3 cellular contexts compared by ENCODE assay signal in the genomic region with DNA sequence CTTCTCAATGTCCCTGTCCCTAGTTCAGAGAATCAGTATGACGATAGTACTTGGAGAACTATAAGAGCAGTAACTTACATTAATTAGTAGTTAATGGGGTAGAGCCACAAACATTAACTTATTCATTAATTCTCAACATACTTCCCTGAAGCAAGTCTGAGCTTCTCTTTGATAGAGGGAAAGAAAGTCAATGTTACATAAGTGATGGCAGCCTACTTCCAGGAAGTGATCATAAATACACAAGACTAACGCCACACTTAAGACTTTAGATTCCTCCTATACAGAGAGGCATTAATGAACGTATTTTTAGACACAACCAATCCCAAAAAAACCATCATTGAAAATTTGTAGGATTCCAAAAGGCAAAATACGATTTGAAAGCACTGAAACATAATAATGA.
TF ChIP-seq lines count a peak whose summit lies in the region.

No MANE protein-coding gene starts in this region.

TF ChIP-seq in SK-N-SH, 30 proteins besides CTCF, POLR2A, EP300 and RAD21 (continued from another document and continues in another):
- TF ChIP-seq, protein P1, sequence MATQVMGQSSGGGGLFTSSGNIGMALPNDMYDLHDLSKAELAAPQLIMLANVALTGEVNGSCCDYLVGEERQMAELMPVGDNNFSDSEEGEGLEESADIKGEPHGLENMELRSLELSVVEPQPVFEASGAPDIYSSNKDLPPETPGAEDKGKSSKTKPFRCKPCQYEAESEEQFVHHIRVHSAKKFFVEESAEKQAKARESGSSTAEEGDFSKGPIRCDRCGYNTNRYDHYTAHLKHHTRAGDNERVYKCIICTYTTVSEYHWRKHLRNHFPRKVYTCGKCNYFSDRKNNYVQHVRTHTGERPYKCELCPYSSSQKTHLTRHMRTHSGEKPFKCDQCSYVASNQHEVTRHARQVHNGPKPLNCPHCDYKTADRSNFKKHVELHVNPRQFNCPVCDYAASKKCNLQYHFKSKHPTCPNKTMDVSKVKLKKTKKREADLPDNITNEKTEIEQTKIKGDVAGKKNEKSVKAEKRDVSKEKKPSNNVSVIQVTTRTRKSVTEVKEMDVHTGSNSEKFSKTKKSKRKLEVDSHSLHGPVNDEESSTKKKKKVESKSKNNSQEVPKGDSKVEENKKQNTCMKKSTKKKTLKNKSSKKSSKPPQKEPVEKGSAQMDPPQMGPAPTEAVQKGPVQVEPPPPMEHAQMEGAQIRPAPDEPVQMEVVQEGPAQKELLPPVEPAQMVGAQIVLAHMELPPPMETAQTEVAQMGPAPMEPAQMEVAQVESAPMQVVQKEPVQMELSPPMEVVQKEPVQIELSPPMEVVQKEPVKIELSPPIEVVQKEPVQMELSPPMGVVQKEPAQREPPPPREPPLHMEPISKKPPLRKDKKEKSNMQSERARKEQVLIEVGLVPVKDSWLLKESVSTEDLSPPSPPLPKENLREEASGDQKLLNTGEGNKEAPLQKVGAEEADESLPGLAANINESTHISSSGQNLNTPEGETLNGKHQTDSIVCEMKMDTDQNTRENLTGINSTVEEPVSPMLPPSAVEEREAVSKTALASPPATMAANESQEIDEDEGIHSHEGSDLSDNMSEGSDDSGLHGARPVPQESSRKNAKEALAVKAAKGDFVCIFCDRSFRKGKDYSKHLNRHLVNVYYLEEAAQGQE (IDR thresholded peaks at IDR 0.05; ENCODE audit: low read depth, low read length), result no peak
- TF ChIP-seq, protein P2, sequence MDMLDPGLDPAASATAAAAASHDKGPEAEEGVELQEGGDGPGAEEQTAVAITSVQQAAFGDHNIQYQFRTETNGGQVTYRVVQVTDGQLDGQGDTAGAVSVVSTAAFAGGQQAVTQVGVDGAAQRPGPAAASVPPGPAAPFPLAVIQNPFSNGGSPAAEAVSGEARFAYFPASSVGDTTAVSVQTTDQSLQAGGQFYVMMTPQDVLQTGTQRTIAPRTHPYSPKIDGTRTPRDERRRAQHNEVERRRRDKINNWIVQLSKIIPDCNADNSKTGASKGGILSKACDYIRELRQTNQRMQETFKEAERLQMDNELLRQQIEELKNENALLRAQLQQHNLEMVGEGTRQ (IDR thresholded peaks at IDR 0.05; ENCODE audit: borderline replicate concordance, low read depth, low read length), result no peak
- TF ChIP-seq TEAD4 (IDR thresholded peaks at IDR 0.05; ENCODE audit: borderline replicate concordance, insufficient read depth), result no peak
- no peak for TF ChIP-seq SIN3A (IDR thresholded peaks at IDR 0.05; ENCODE audit: borderline replicate concordance, low read depth, low read length)
- no peak for TF ChIP-seq NRF1 (IDR thresholded peaks at IDR 0.05; ENCODE audit: low read depth, low read length)
- no peak for TF ChIP-seq MAX (IDR thresholded peaks at IDR 0.05; ENCODE audit: low read depth)
- TF ChIP-seq PBX3 (IDR thresholded peaks at IDR 0.05), result no peak
- TF ChIP-seq NFIC (IDR thresholded peaks at IDR 0.05; ENCODE audit: borderline replicate concordance), result no peak
- TF ChIP-seq JUND (IDR thresholded peaks at IDR 0.05), result no peak
- TF ChIP-seq GATA2 (CRISPR knock-in tag; IDR thresholded peaks at IDR 0.05), result no peak
- TF ChIP-seq RFX5 (IDR thresholded peaks at IDR 0.05; ENCODE audit: low read length), result no peak

TF ChIP-seq in SK-N-SH treated with all-trans-retinoic acid at 6 μM for 48 hours, 23 proteins besides CTCF, POLR2A, EP300 and RAD21 (continued from another document):
- TF ChIP-seq ZNF70 (CRISPR knock-in tag; IDR thresholded peaks at IDR 0.05), result no peak
- TF ChIP-seq ZFP30 (CRISPR knock-in tag; IDR thresholded peaks at IDR 0.05), result no peak
- no peak for TF ChIP-seq PATZ1 (CRISPR knock-in tag; IDR thresholded peaks at IDR 0.05; ENCODE audit: borderline replicate concordance)
- TF ChIP-seq OSR1 (CRISPR knock-in tag; IDR thresholded peaks at IDR 0.05), result no peak

TF ChIP-seq in IMR-90, 13 proteins besides CTCF, POLR2A, EP300 and RAD21 (continued from another document):
- TF ChIP-seq, protein P2 (IDR thresholded peaks at IDR 0.05; ENCODE audit: low read depth, low read length), result no peak
- TF ChIP-seq, protein P3, sequence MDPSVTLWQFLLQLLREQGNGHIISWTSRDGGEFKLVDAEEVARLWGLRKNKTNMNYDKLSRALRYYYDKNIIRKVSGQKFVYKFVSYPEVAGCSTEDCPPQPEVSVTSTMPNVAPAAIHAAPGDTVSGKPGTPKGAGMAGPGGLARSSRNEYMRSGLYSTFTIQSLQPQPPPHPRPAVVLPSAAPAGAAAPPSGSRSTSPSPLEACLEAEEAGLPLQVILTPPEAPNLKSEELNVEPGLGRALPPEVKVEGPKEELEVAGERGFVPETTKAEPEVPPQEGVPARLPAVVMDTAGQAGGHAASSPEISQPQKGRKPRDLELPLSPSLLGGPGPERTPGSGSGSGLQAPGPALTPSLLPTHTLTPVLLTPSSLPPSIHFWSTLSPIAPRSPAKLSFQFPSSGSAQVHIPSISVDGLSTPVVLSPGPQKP (IDR thresholded peaks at IDR 0.05; ENCODE audit: borderline replicate concordance, low read depth, low read length), result no peak
- TF ChIP-seq NFE2L2 (IDR thresholded peaks at IDR 0.05; ENCODE audit: low read depth, low read length) (no peak), CEBPB (IDR thresholded peaks at IDR 0.05; ENCODE audit: low read depth, low read length) (no peak), MXI1 (IDR thresholded peaks at IDR 0.05; ENCODE audit: borderline replicate concordance, low read depth, low read length) (no peak), MAFK (IDR thresholded peaks at IDR 0.05; ENCODE audit: low read depth, low read length) (no peak), RCOR1 (IDR thresholded peaks at IDR 0.05; ENCODE audit: insufficient replicate concordance, low read length) (no peak)
